18 cellular contexts compared by ENCODE assay signal in genomic region chr12:56071648-56072047, GRCh38. TPM values are rescaled to one million over a fixed set of nuclear protein-coding genes. Genes with fewer than 3 reads are reported as not detected.
DNase-seq lines count a peak whose midpoint lies in the region; ATAC-seq and TF ChIP-seq lines count a peak whose summit lies in the region.
"Had no signal": no experiment of that assay in that cellular context is flagged by ENCODE, and none has a peak within 500 bp of the region (broad histone marks: within the 10 kb centered on the region; RNA-seq: fewer than 3 reads in every experiment).

No MANE protein-coding gene starts in this region.

- H3K9me3 ChIP-seq in left lung = no peaks in the 10 kb centered on the region
- H3K9me3 ChIP-seq in SJCRH30 (replicated peaks) = no peaks in the 10 kb centered on the region
- H3K9me3 ChIP-seq: BLaER1 treated with 17β-estradiol and CSF1 and Interleukin-3, amounts not matched to agents 10 nM and 100 nM had no signal

- DNase-seq in EH (ENCODE audit: low read depth) (peak; percentile 84), HT1080 (ENCODE audit: low read depth) (peak; percentile 28), cardiac fibroblast (ENCODE audit: low read depth in 2 of 2) (peak; percentile 27 to 52), iris pigment epithelial cell (ENCODE audit: low read depth) (peak; percentile 49), GM20000 (ENCODE audit: low spot score) (no peak), left lung (no peak), SJCRH30 (no peak), NCI-H2196 (lab: John Stamatoyannopoulos, UW; ENCODE audit: unreplicated experiment) (no peak)
- DNase-seq: activated CD4-positive, alpha-beta T cell treated with anti-CD3 and anti-CD28 coated beads for 36 hours; activated naive CD4-positive, alpha-beta T cell treated with anti-CD3 and anti-CD28 coated beads, Interleukin-2, amount 50 U/mL, for 16 hours; activated T-cell treated with anti-CD3 and anti-CD28 coated beads, Interleukin-2, amount 50 U/mL, for 72 hours; KG1; left colon; MV-4-11; natural killer cell; NCI-H1694 treated with DMSO at 0.1 percent for 48 hours; SHP77 treated with DMSO at 0.1 percent for 48 hours had no signal

- H3K27me3 ChIP-seq in left lung (no peaks in the 10 kb centered on the region), SJCRH30 (no peaks in the 10 kb centered on the region)
- H3K27me3 ChIP-seq: BLaER1 treated with 17β-estradiol and CSF1 and Interleukin-3, amounts not matched to agents 10 nM and 100 nM had no signal

- H3K36me3 ChIP-seq in left lung (no peaks in the 10 kb centered on the region), SJCRH30 (no peaks in the 10 kb centered on the region)
- H3K36me3 ChIP-seq: BLaER1 treated with 17β-estradiol and CSF1 and Interleukin-3, amounts not matched to agents 10 nM and 100 nM had no signal

- H3K27ac ChIP-seq in left lung (no peak overlapping the region), SJCRH30 (no peak overlapping the region)
- H3K27ac ChIP-seq: BLaER1 treated with 17β-estradiol and CSF1 and Interleukin-3, amounts not matched to agents 10 nM and 100 nM had no signal

- H3K4me3 ChIP-seq in cardiac fibroblast (replicated peaks in 1 of 2; ENCODE audit: low read depth in 2 of 2, low read length in 2 of 2) (no peak overlapping the region), left lung (no peak overlapping the region), SJCRH30 (no peak overlapping the region)
- H3K4me3 ChIP-seq: BLaER1 treated with 17β-estradiol and CSF1 and Interleukin-3, amounts not matched to agents 10 nM and 100 nM had no signal

- H3K4me1 ChIP-seq in left lung (no peaks in the 10 kb centered on the region), SJCRH30 (no peaks in the 10 kb centered on the region)
- H3K4me1 ChIP-seq: BLaER1 treated with 17β-estradiol and CSF1 and Interleukin-3, amounts not matched to agents 10 nM and 100 nM had no signal

- ATAC-seq in left lung = no peak
- ATAC-seq: activated CD4-positive, alpha-beta T cell treated with anti-CD3 and anti-CD28 coated beads for 36 hours; activated T-cell treated with anti-CD3 and anti-CD28 coated beads, Interleukin-2, amount 50 U/mL, for 72 hours; left colon; natural killer cell had no signal

- no peak for TF ChIP-seq CTCF in cardiac fibroblast (IDR thresholded peaks at IDR 0.05; ENCODE audit: low read depth, low read length)
- TF ChIP-seq CTCF in GM20000 (IDR thresholded peaks at IDR 0.05; ENCODE audit: extremely low read depth, missing control alignments) = no peak
- no peak for TF ChIP-seq CTCF in left lung (IDR thresholded peaks at IDR 0.05)

- intact Hi-C loops in left lung (cut with DNase I) = no loop called here

RNA-seq across cellular contexts. Expression of gene ERBB3, which starts 8.3 kb away (rescaled TPM):
- total RNA-seq in HT1080 (2014; rRNA removed; shearing (Covaris generic)) = 1.2 and 1.4 TPM in 2 replicates
- 0.49 and 1.0 TPM in 2 replicates for polyA plus RNA-seq in HT1080 (2015; cell fraction: cytosol; rRNA removed)
- polyA plus RNA-seq in HT1080 (2015; cell fraction: nucleus; rRNA removed) = 0.16 and 0.26 TPM in 2 replicates
- total RNA-seq in left lung = 10 to 100 TPM; 38.6 to 88.8 TPM
- 38.0 and 38.8 TPM in 2 replicates for total RNA-seq in SJCRH30 (2014; rRNA removed; shearing (Covaris generic))

RNA-seq across cellular contexts. Expression of gene RPS26, which starts 29.9 kb away (rescaled TPM):
- 855 and 1,056 TPM in 2 replicates for total RNA-seq in HT1080 (2014; rRNA removed; shearing (Covaris generic))
- polyA plus RNA-seq in HT1080 (2015; cell fraction: cytosol; rRNA removed) = 643 and 2,329 TPM in 2 replicates
- polyA plus RNA-seq in HT1080 (2015; cell fraction: nucleus; rRNA removed) = 495 and 694 TPM in 2 replicates
- total RNA-seq in left lung = 10 to 100 TPM; 37.9 to 43.1 TPM
- 229 and 271 TPM in 2 replicates for total RNA-seq in SJCRH30 (2014; rRNA removed; shearing (Covaris generic))

RNA-seq across cellular contexts. Expression of gene PA2G4, which starts 32.7 kb away (rescaled TPM):
- 526 and 607 TPM in 2 replicates for total RNA-seq in HT1080 (2014; rRNA removed; shearing (Covaris generic))
- polyA plus RNA-seq in HT1080 (2015; cell fraction: cytosol; rRNA removed) = 346 and 430 TPM in 2 replicates
- polyA plus RNA-seq in HT1080 (2015; cell fraction: nucleus; rRNA removed) = 500 and 579 TPM in 2 replicates
- 100 to 1,000 TPM in 1 of 2 donors, 10 to 100 TPM in 1; 62.0 to 103 TPM for total RNA-seq in left lung
- 342 and 348 TPM in 2 replicates for total RNA-seq in SJCRH30 (2014; rRNA removed; shearing (Covaris generic))

RNA-seq across cellular contexts. Expression of gene RPL41, which starts 44.8 kb away (rescaled TPM):
- total RNA-seq in HT1080 (2014; rRNA removed; shearing (Covaris generic)) = 3,633 and 5,394 TPM in 2 replicates
- polyA plus RNA-seq in HT1080 (2015; cell fraction: cytosol; rRNA removed) = 3,243 and 3,703 TPM in 2 replicates
- polyA plus RNA-seq in HT1080 (2015; cell fraction: nucleus; rRNA removed) = 870 and 941 TPM in 2 replicates
- total RNA-seq in left lung = 1,000 to 10,000 TPM; 3,023 to 3,157 TPM
- 5,544 and 5,661 TPM in 2 replicates for total RNA-seq in SJCRH30 (2014; rRNA removed; shearing (Covaris generic))

RNA-seq across cellular contexts. Expression of gene ZC3H10, which starts 46.4 kb away (rescaled TPM):
- 2.7 and 5.6 TPM in 2 replicates for total RNA-seq in HT1080 (2014; rRNA removed; shearing (Covaris generic))
- polyA plus RNA-seq in HT1080 (2015; cell fraction: cytosol; rRNA removed) = 2.2 TPM in 2 replicates
- polyA plus RNA-seq in HT1080 (2015; cell fraction: nucleus; rRNA removed) = 5.7 and 6.7 TPM in 2 replicates
- 1 to 10 TPM; 6.0 to 8.7 TPM for total RNA-seq in left lung
- total RNA-seq in SJCRH30 (2014; rRNA removed; shearing (Covaris generic)) = 5.5 and 5.8 TPM in 2 replicates

Comparison
In these comparisons a context has a peak if more than half of its experiments do, and no peak if none do; other contexts are left out.
1. DNase-seq: peak in EH (single experiment), HT1080 (single experiment), cardiac fibroblast (2 of 2) and iris pigment epithelial cell (single experiment); none in GM20000 (single experiment), left lung (0 of 2), SJCRH30 (0 of 2) and NCI-H2196 (single experiment).
2. RNA of gene ERBB3, which starts 8.3 kb away (total RNA-seq): 38.6 to 88.8 TPM in left lung and 38.0 to 38.8 TPM in SJCRH30; 1.2 to 1.4 TPM in HT1080; every median in the first group is over 10 times any median in the second.